1 cellular context compared by ENCODE assay signal in genomic region chr6:75290558-75290957, GRCh38.
TF ChIP-seq lines count a peak whose summit lies in the region.

No MANE protein-coding gene starts in this region.

TF ChIP-seq in H1, 55 proteins besides CTCF, POLR2A, EP300 and RAD21:
- 0 out of 4 replicates have a peak, but pooled peaks of 1 of the 2 experiments have one; percentile 37 for TF ChIP-seq SIN3A (conservative IDR thresholded peaks at IDR 0.05 in 1 of 2, IDR thresholded peaks at IDR 0.05 in 1 of 2; ENCODE audit: low read depth in 1 of 2, low read length in 2 of 2)
- TF ChIP-seq RNF2 (IDR thresholded peaks at IDR 0.05; ENCODE audit: borderline replicate concordance, low read depth, low read length, missing control alignments, poor library complexity, severe bottlenecking): no peak
- peak; percentile 84 for TF ChIP-seq MAX (IDR thresholded peaks at IDR 0.05)
